ENCODE assay signal across 19 cellular contexts in the genomic region with DNA sequence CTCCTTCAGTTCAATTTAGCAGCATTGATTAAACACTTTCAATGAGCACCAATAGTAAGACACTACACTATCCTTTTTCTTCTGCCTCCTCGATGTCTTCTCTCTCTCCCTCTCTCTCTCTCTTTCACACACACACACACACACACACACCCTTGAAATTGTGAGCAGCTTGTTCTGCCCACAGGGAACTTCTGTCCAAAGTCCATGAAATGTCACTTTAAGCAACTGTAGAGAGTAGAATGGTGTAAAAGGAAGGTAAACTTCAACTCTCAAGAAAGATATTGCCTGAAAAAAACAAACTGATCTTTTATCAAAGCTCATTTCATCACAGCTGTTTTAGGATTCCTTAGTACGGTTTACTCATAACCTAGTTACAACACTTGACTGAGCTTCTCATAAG.
DNase-seq lines count a peak whose midpoint lies in the region; ATAC-seq, FAIRE-seq and TF ChIP-seq lines count a peak whose summit lies in the region.
"Had no signal": no experiment of that assay in that cellular context is flagged by ENCODE, and none has a peak within 500 bp of the region (broad histone marks: within the 10 kb centered on the region; RNA-seq: fewer than 3 reads in every experiment).

No MANE protein-coding gene starts in this region.

- H3K27me3 ChIP-seq in CD4-positive, alpha-beta T cell (ENCODE audit: control insufficient read depth, insufficient read depth, low read length) = no peaks in the 10 kb centered on the region
- H3K27me3 ChIP-seq in ovary (no peaks in the 10 kb centered on the region), A673 (replicated peaks; ENCODE audit: insufficient read depth, low read depth, low read length, poor library complexity) (no peaks in the 10 kb centered on the region)

- H3K4me3 ChIP-seq in kidney (ENCODE audit: low read length in 2 of 2) = no peak overlapping the region
- no peak overlapping the region for H3K4me3 ChIP-seq in ovary
- no peak overlapping the region for H3K4me3 ChIP-seq in A673 (ENCODE audit: low read depth, low read length, poor library complexity, severe bottlenecking)

- H3K4me1 ChIP-seq in kidney (ENCODE audit: control insufficient read depth in 1 of 2, insufficient read depth in 1 of 2, low read depth in 1 of 2, low read length in 2 of 2) (peaks cover 26 to 47% of the 10 kb centered on the region in 2 donors), ovary (ENCODE audit: insufficient read depth) (no peaks in the 10 kb centered on the region), A673 (ENCODE audit: insufficient read depth, low read length, poor library complexity, severe bottlenecking) (no peaks in the 10 kb centered on the region)

- no peak overlapping the region for H3K9ac ChIP-seq in kidney (ENCODE audit: low read length in 2 of 2)

- no peaks in the 10 kb centered on the region for H3K9me3 ChIP-seq in CD4-positive, alpha-beta T cell (ENCODE audit: control insufficient read depth, low read length)
- H3K9me3 ChIP-seq in kidney (ENCODE audit: control insufficient read depth in 1 of 2, low read length in 2 of 2) (no peaks in the 10 kb centered on the region), ovary (no peaks in the 10 kb centered on the region), A673 (ENCODE audit: low read depth, low read length, poor library complexity, severe bottlenecking) (no peaks in the 10 kb centered on the region)

- no peak for ATAC-seq in CD4-positive, alpha-beta T cell (ENCODE audit: poor library complexity)
- ATAC-seq in GM18868 (IDR thresholded peaks at IDR 0.05; ENCODE audit: unreplicated experiment) (peak; percentile 3), HG03280 (IDR thresholded peaks at IDR 0.05; ENCODE audit: unreplicated experiment) (peak; percentile 16), GM21576 (IDR thresholded peaks at IDR 0.05; ENCODE audit: unreplicated experiment) (no peak)

- no TSS peak for BruUV-seq in A673 (replicated peaks; lab: Mats Ljungman, UMichigan)

- H3K36me3 ChIP-seq in kidney (ENCODE audit: control insufficient read depth in 1 of 2, insufficient read depth in 2 of 2, low read length in 2 of 2) (no peaks in the 10 kb centered on the region), ovary (no peaks in the 10 kb centered on the region), A673 (ENCODE audit: insufficient read depth, low read length, poor library complexity, severe bottlenecking) (no peaks in the 10 kb centered on the region)

- H3K27ac ChIP-seq in CD4-positive, alpha-beta T cell (ENCODE audit: low read depth, low read length) = no peak overlapping the region
- H3K27ac ChIP-seq in kidney (ENCODE audit: low read depth in 2 of 2, low read length in 2 of 2) (peak overlapping the region; percentile 51 to 74), ovary (no peak overlapping the region), A673 (ENCODE audit: low read depth, low read length, poor library complexity, severe bottlenecking) (no peak overlapping the region)
- H3K27ac ChIP-seq: HL-60 had no signal

- H3K4me1 Mint-ChIP-seq in CD4-positive, alpha-beta T cell (ENCODE audit: low read depth) = peaks cover 22% of the 10 kb centered on the region

- no peaks in the 10 kb centered on the region for H3K36me3 Mint-ChIP-seq in CD4-positive, alpha-beta T cell (ENCODE audit: low read depth)

- POLR2A ChIA-PET in CD4-positive, alpha-beta T cell (lab: Charles Lee) = no interaction called here
- POLR2A ChIA-PET in A673 (lab: Charles Lee; ENCODE audit: low non-redundant PET) = no interaction called here

- CTCF ChIA-PET in CD4-positive, alpha-beta T cell (lab: Charles Lee) = no interaction called here
- CTCF ChIA-PET in A673 (lab: Charles Lee) = no interaction called here

- no peaks in the 10 kb centered on the region for H3K9me3 Mint-ChIP-seq in CD4-positive, alpha-beta T cell

- no peak overlapping the region for H3K4me3 Mint-ChIP-seq in CD4-positive, alpha-beta T cell
- H3K4me3 Mint-ChIP-seq: B cell had no signal

- intact Hi-C loops in CD4-positive, alpha-beta T cell (cut with DNase I, micrococcal nuclease) = no loop called here
- intact Hi-C loops in kidney (cut with DNase I) (no loop called here), ovary (cut with DNase I) (no loop called here), A673 (cut with micrococcal nuclease; ENCODE audit: unreplicated experiment) (no loop called here)

- TF ChIP-seq EP300 in ovary (IDR thresholded peaks at IDR 0.05) = no peak

- peak overlapping the region; percentile 85 for H3K27ac Mint-ChIP-seq in CD4-positive, alpha-beta T cell

- no peak for TF ChIP-seq POLR2A in ovary (IDR thresholded peaks at IDR 0.05)

- TF ChIP-seq CTCF in CD4-positive, alpha-beta T cell (IDR thresholded peaks at IDR 0.05) = no peak
- TF ChIP-seq CTCF in kidney (IDR thresholded peaks at IDR 0.05; ENCODE audit: borderline replicate concordance, extremely low read depth, insufficient read depth) = no peak
- TF ChIP-seq CTCF in ovary (IDR thresholded peaks at IDR 0.05) = no peak
- TF ChIP-seq CTCF in A673 (conservative IDR thresholded peaks at IDR 0.05; ENCODE audit: low read depth, low read length) = no peak

- DNase-seq in CD4-positive, alpha-beta T cell = no peak
- DNase-seq in kidney = no peak
- DNase-seq in dermis blood vessel endothelial cell = no peak
- no peak for DNase-seq in ovary
- no peak for DNase-seq in A673 (ENCODE audit: low spot score)
- DNase-seq: ACHN, DMS153, KG1, NCI-H1930, NCI-H2171, NCI-H446 treated with DMSO at 0.1 percent for 48 hours, NCI-H748 treated with DMSO at 0.1 percent for 48 hours, T-helper 1 cell had no signal

- FAIRE-seq in kidney (lab: Jason Lieb, UNC) = no peak
- FAIRE-seq: H54 had no signal

- no peaks in the 10 kb centered on the region for H3K27me3 Mint-ChIP-seq in CD4-positive, alpha-beta T cell
- H3K27me3 Mint-ChIP-seq: B cell had no signal

- 82 to 86% (median 85%) methylated on average over 2 of the region's 2 CpGs for WGBS in ovary, 3 donors

Comparison
In these comparisons a context has a peak if more than half of its experiments do, and no peak if none do; other contexts are left out.
1. ATAC-seq: peak in GM18868 (single experiment) and HG03280 (single experiment); none in CD4-positive, alpha-beta T cell (single experiment) and GM21576 (single experiment).
2. H3K27ac ChIP-seq: peak in kidney (2 of 2); none in CD4-positive, alpha-beta T cell (single experiment), ovary (0 of 2) and A673 (single experiment).